ENCODE assay signal across 7 cellular contexts in genomic region chr16:84466692-84467091, GRCh38.
"Had no signal": no experiment of that assay in that cellular context is flagged by ENCODE, and none has a peak within 500 bp of the region (broad histone marks: within the 10 kb centered on the region; RNA-seq: fewer than 3 reads in every experiment).

No MANE protein-coding gene starts in this region.

- H3K9ac ChIP-seq: KMS-11 had no signal

- H3K4me2 ChIP-seq: KMS-11 had no signal

- ATAC-seq: K562 had no signal

- DNase-seq: IMR-90, KBM-7, KG1 had no signal

- H3K27ac ChIP-seq: HL-60, KMS-11 had no signal

- FAIRE-seq: HTR-8/SVneo had no signal

- H3K4me3 ChIP-seq: K562 had no signal
